Comparison of ENCODE assay signal across 10 cellular contexts in genomic region chr4:1202526-1203378, GRCh38. TPM values are rescaled to one million over a fixed set of nuclear protein-coding genes. Genes with fewer than 3 reads are reported as not detected.
DNase-seq lines count a peak whose midpoint lies in the region; ATAC-seq, FAIRE-seq and TF ChIP-seq lines count a peak whose summit lies in the region.
"Had no signal": no experiment of that assay in that cellular context is flagged by ENCODE, and none has a peak within 500 bp of the region (broad histone marks: within the 10 kb centered on the region; RNA-seq: fewer than 3 reads in every experiment).

No MANE protein-coding gene starts in this region.

- peaks cover 5% of the 10 kb centered on the region for H3K79me1 ChIP-seq in mesenchymal stem cell (replicated peaks; ENCODE audit: low read length, poor library complexity, severe bottlenecking)

- H3K14ac ChIP-seq in mesenchymal stem cell (ENCODE audit: low read length in 2 of 2), result peak overlapping the region; percentile 76 to 100

- no peak for FAIRE-seq in astrocyte (lab: Jason Lieb, UNC)
- FAIRE-seq: endometrium had no signal

- no peak overlapping the region for H2AFZ ChIP-seq in astrocyte (ENCODE audit: low read depth, low read length)
- no peak overlapping the region for H2AFZ ChIP-seq in mesenchymal stem cell (ENCODE audit: low read depth, low read length)

- H3K27ac Mint-ChIP-seq in activated T-cell treated with anti-CD3 and anti-CD28 coated beads, Interleukin-2, amount 50 U/mL, for 24 hours, result peak overlapping the region; percentile 99
- H3K27ac Mint-ChIP-seq in astrocyte (ENCODE audit: unreplicated experiment), result no peak overlapping the region

- H3K27me3 Mint-ChIP-seq in activated T-cell treated with anti-CD3 and anti-CD28 coated beads, Interleukin-2, amount 50 U/mL, for 24 hours, result no peaks in the 10 kb centered on the region
- peaks cover 4% of the 10 kb centered on the region for H3K27me3 Mint-ChIP-seq in astrocyte (ENCODE audit: low read depth, unreplicated experiment)

- H3K18ac ChIP-seq in mesenchymal stem cell (ENCODE audit: low read depth in 1 of 2, low read length in 2 of 2), result peak overlapping the region; percentile 100

- H2BK120ac ChIP-seq in mesenchymal stem cell (ENCODE audit: low read depth, low read length), result peak overlapping the region; percentile 100

- 83% methylated on average over 27 of the region's 28 CpGs for WGBS in mesenchymal stem cell

- peak overlapping the region; percentile 16 for H2AK5ac ChIP-seq in mesenchymal stem cell (ENCODE audit: low read length, severe bottlenecking)

- peaks cover 51% of the 10 kb centered on the region for H3K4me1 Mint-ChIP-seq in activated T-cell treated with anti-CD3 and anti-CD28 coated beads, Interleukin-2, amount 50 U/mL, for 24 hours (ENCODE audit: low read depth)
- peaks cover 11% of the 10 kb centered on the region for H3K4me1 Mint-ChIP-seq in astrocyte (ENCODE audit: low read depth, unreplicated experiment)

- DNase-seq in activated T-cell treated with anti-CD3 and anti-CD28 coated beads, Interleukin-2, amount 50 U/mL, for 24 hours, result peak; percentile 30
- no peak for DNase-seq in activated T-cell treated with anti-CD3 and anti-CD28 coated beads, Interleukin-2, amount 50 U/mL, for 1 hour
- no peak for DNase-seq in astrocyte (ENCODE audit: low read depth)
- DNase-seq in mesenchymal stem cell, result no peak
- peak; percentile 65 for DNase-seq in upper lobe of right lung
- DNase-seq in activated gamma-delta T cell treated with Interleukin-2 at 50 U/mL for 16 hours, result no peak
- no peak for DNase-seq in brain microvascular endothelial cell
- DNase-seq: GOT3 had no signal

- TF ChIP-seq CTCF in astrocyte (IDR thresholded peaks at IDR 0.05; ENCODE audit: insufficient read depth, low read depth, low read length), result no peak
- TF ChIP-seq CTCF in upper lobe of right lung (IDR thresholded peaks at IDR 0.05), result no peak
- no peak for TF ChIP-seq CTCF in brain microvascular endothelial cell (IDR thresholded peaks at IDR 0.05; ENCODE audit: low read depth, low read length, missing control alignments)

- H3K79me2 ChIP-seq in astrocyte (ENCODE audit: insufficient read depth, low read length), result no peaks in the 10 kb centered on the region

- in situ Hi-C loops in brain microvascular endothelial cell (cut with HindIII; ENCODE audit: low pct_ligation_motif_present, low sequenced_read_pairs), result no loop called here

- peak overlapping the region; percentile 25 for H3K4me2 ChIP-seq in astrocyte (ENCODE audit: low read length)
- H3K4me2 ChIP-seq in mesenchymal stem cell (ENCODE audit: low read length, poor library complexity, severe bottlenecking), result no peak overlapping the region

- H4K8ac ChIP-seq in mesenchymal stem cell (ENCODE audit: low read length), result peak overlapping the region; percentile 99

- no peak overlapping the region for H2BK5ac ChIP-seq in mesenchymal stem cell (ENCODE audit: low read depth, low read length, poor library complexity, severe bottlenecking)

- peak overlapping the region; percentile 100 for H4K91ac ChIP-seq in mesenchymal stem cell (ENCODE audit: low read length)

- H3K27ac ChIP-seq in astrocyte (ENCODE audit: low read depth, low read length) (no peak overlapping the region), mesenchymal stem cell (ENCODE audit: low read length, poor library complexity, severe bottlenecking) (no peak overlapping the region), upper lobe of right lung (peak overlapping the region; percentile 83), brain microvascular endothelial cell (no peak overlapping the region)

- no peak overlapping the region for H3K4me3 ChIP-seq in astrocyte (ENCODE audit: insufficient read depth, low read depth, low read length)
- peak overlapping the region in 1 of 2 experiments; percentile 30 for H3K4me3 ChIP-seq in mesenchymal stem cell (ENCODE audit: insufficient read depth in 1 of 2, low read depth in 1 of 2, low read length in 2 of 2)
- H3K4me3 ChIP-seq in upper lobe of right lung, result no peak overlapping the region
- no peak overlapping the region for H3K4me3 ChIP-seq in brain microvascular endothelial cell (ENCODE audit: low read depth, low read length)

- H3K36me3 ChIP-seq in astrocyte (ENCODE audit: insufficient read depth, low read length), result no peaks in the 10 kb centered on the region
- peaks cover 10 to 18% of the 10 kb centered on the region in 2 experiments for H3K36me3 ChIP-seq in mesenchymal stem cell (ENCODE audit: control insufficient read depth in 1 of 2, insufficient read depth in 2 of 2, low read depth in 1 of 2, low read length in 2 of 2)
- H3K36me3 ChIP-seq in upper lobe of right lung, result no peaks in the 10 kb centered on the region
- no peaks in the 10 kb centered on the region for H3K36me3 ChIP-seq in brain microvascular endothelial cell (replicated peaks)

- peak overlapping the region; percentile 69 for H3K4me3 Mint-ChIP-seq in activated T-cell treated with anti-CD3 and anti-CD28 coated beads, Interleukin-2, amount 50 U/mL, for 24 hours
- H3K4me3 Mint-ChIP-seq in astrocyte (ENCODE audit: unreplicated experiment), result no peak overlapping the region

- peaks cover 37% of the 10 kb centered on the region for H3K4me1 ChIP-seq in astrocyte (ENCODE audit: insufficient read depth, low read length)
- peaks cover 65% of the 10 kb centered on the region for H3K4me1 ChIP-seq in mesenchymal stem cell (ENCODE audit: control insufficient read depth, insufficient read depth, low read depth, low read length)
- peaks cover 37% of the 10 kb centered on the region for H3K4me1 ChIP-seq in upper lobe of right lung

- no peaks in the 10 kb centered on the region for H3K27me3 ChIP-seq in astrocyte (ENCODE audit: insufficient read depth, low read length)
- no peaks in the 10 kb centered on the region for H3K27me3 ChIP-seq in mesenchymal stem cell (ENCODE audit: control insufficient read depth in 1 of 2, insufficient read depth in 1 of 2, low read length in 2 of 2)
- no peaks in the 10 kb centered on the region for H3K27me3 ChIP-seq in upper lobe of right lung
- H3K27me3 ChIP-seq in brain microvascular endothelial cell (replicated peaks), result no peaks in the 10 kb centered on the region

- peak overlapping the region; percentile 100 for H2BK12ac ChIP-seq in mesenchymal stem cell (ENCODE audit: low read length in 2 of 2)

- H3K4ac ChIP-seq in mesenchymal stem cell (ENCODE audit: low read depth in 1 of 2, low read length in 2 of 2), result peak overlapping the region; percentile 100

- no peak for ATAC-seq in upper lobe of right lung
- ATAC-seq in GM18861 (IDR thresholded peaks at IDR 0.05; ENCODE audit: unreplicated experiment), result no peak

- H3K9me3 ChIP-seq in astrocyte (ENCODE audit: insufficient read depth, low read depth, low read length), result no peaks in the 10 kb centered on the region
- H3K9me3 ChIP-seq in mesenchymal stem cell (ENCODE audit: control insufficient read depth, low read length), result no peaks in the 10 kb centered on the region
- H3K9me3 ChIP-seq in upper lobe of right lung, result no peaks in the 10 kb centered on the region

- no peak overlapping the region for H3K9ac ChIP-seq in astrocyte (ENCODE audit: low read length)
- peak overlapping the region; percentile 82 for H3K9ac ChIP-seq in mesenchymal stem cell (ENCODE audit: low read length)

- peaks cover 6% of the 10 kb centered on the region for H3K36me3 Mint-ChIP-seq in activated T-cell treated with anti-CD3 and anti-CD28 coated beads, Interleukin-2, amount 50 U/mL, for 24 hours (ENCODE audit: low read depth)
- peaks cover 4% of the 10 kb centered on the region for H3K36me3 Mint-ChIP-seq in astrocyte (ENCODE audit: low read depth, unreplicated experiment)

- H3K9me3 Mint-ChIP-seq in activated T-cell treated with anti-CD3 and anti-CD28 coated beads, Interleukin-2, amount 50 U/mL, for 24 hours, result no peaks in the 10 kb centered on the region
- no peaks in the 10 kb centered on the region for H3K9me3 Mint-ChIP-seq in astrocyte (ENCODE audit: unreplicated experiment)

- intact Hi-C loops in upper lobe of right lung (cut with DNase I), result no loop called here

- no peaks in the 10 kb centered on the region for H4K20me1 ChIP-seq in astrocyte (ENCODE audit: insufficient read depth, low read length)

- peak overlapping the region; percentile 96 for H2BK15ac ChIP-seq in mesenchymal stem cell (ENCODE audit: low read depth, poor library complexity, severe bottlenecking)

- H3K23ac ChIP-seq in mesenchymal stem cell (ENCODE audit: low read length in 2 of 2), result peak overlapping the region in 1 of 2 experiments; percentile 95

RNA-seq across cellular contexts. Expression of gene SPON2, which starts 30.4 kb away (rescaled TPM):
- total RNA-seq in astrocyte (47.8 and 55.5 TPM in 2 replicates), upper lobe of right lung (43.9 TPM)
- 3,023 TPM for polyA plus RNA-seq in mesenchymal stem cell (2013, experiment 1 of 2)
- 3,062 TPM for polyA plus RNA-seq in mesenchymal stem cell (2013, experiment 2 of 2)

RNA-seq across cellular contexts. Expression of gene CTBP1, which starts 46.2 kb away (rescaled TPM):
- 115 and 136 TPM in 2 replicates for total RNA-seq in astrocyte
- 96.7 TPM for polyA plus RNA-seq in mesenchymal stem cell (2013, experiment 1 of 2)
- 92.8 TPM for polyA plus RNA-seq in mesenchymal stem cell (2013, experiment 2 of 2)
- 169 TPM for total RNA-seq in upper lobe of right lung

Comparison
In these comparisons a context has a peak if more than half of its experiments do, and no peak if none do; other contexts are left out.
1. DNase-seq: peak in activated T-cell treated with anti-CD3 and anti-CD28 coated beads, Interleukin-2, amount 50 U/mL, for 24 hours (single experiment) and upper lobe of right lung (single experiment); none in activated T-cell treated with anti-CD3 and anti-CD28 coated beads, Interleukin-2, amount 50 U/mL, for 1 hour (single experiment), astrocyte (single experiment), mesenchymal stem cell (single experiment), activated gamma-delta T cell treated with Interleukin-2 at 50 U/mL for 16 hours (single experiment) and brain microvascular endothelial cell (single experiment).